Comparison of ENCODE assay signal across 10 cellular contexts in the genomic region with DNA sequence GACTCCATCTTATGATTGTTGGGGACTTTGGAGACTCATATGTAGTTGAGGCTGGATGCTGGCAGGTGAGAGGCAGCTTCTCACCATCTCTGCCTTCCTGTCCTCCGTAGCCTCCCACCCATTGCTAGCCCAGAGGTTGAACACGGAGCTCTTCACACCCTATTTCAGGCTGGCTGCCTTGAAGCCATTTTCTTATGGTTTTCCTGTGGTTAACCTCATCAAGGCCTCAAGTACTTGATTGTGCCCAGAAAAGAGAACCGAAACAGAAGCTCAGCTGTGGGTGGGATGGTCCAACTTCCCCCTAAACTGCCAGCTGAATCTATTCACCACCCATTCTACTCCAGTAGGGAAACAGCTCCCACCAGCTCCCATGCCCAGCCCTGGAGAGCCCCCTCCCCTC.
DNase-seq lines count a peak whose midpoint lies in the region; ATAC-seq and TF ChIP-seq lines count a peak whose summit lies in the region.
"Had no signal": no experiment of that assay in that cellular context is flagged by ENCODE, and none has a peak within 500 bp of the region (broad histone marks: within the 10 kb centered on the region; RNA-seq: fewer than 3 reads in every experiment).

No MANE protein-coding gene starts in this region.

- H3K27me3 Mint-ChIP-seq in H9 (ENCODE audit: low read depth) = peaks cover 5% of the 10 kb centered on the region

- H3K4me2 ChIP-seq in H9 (ENCODE audit: insufficient read depth, insufficient read length, low read length) = no peak overlapping the region

- no peak overlapping the region for H3K4me3 Mint-ChIP-seq in H9

- no peaks in the 10 kb centered on the region for H3K79me1 ChIP-seq in H9 (ENCODE audit: insufficient read depth, low read depth, low read length, poor library complexity, severe bottlenecking)

- H3K4me1 Mint-ChIP-seq in H9 = no peaks in the 10 kb centered on the region

- H2AK5ac ChIP-seq in H9 (ENCODE audit: insufficient read length, low read length) = no peak overlapping the region

- no peak overlapping the region for H3K14ac ChIP-seq in H9 (ENCODE audit: insufficient read depth, low read length)

- no peaks in the 10 kb centered on the region for H4K20me1 ChIP-seq in H9 (ENCODE audit: control insufficient read depth, insufficient read depth, insufficient read length)

- H2AFZ ChIP-seq in H9 (ENCODE audit: low read length) = no peak overlapping the region

- WGBS in H9 (ENCODE audit: extremely low coverage, insufficient read length, low lambda C conversion rate) = no CpG with 5 or more reads among the region's 3 CpGs

- H4K5ac ChIP-seq in H9 (ENCODE audit: insufficient read length, low read depth, low read length) = no peak overlapping the region

- no peak overlapping the region for H3K23ac ChIP-seq in H9 (ENCODE audit: insufficient read length, low read depth, low read length)

- peak overlapping the region in 1 of 3 experiments; percentile 71; a peak in 1 of 7 replicates for H3K27ac Mint-ChIP-seq in H9

- no peaks in the 10 kb centered on the region for H3K9me3 ChIP-seq in H9 (ENCODE audit: control insufficient read depth, low read depth, low read length)

- no peak overlapping the region for H2BK15ac ChIP-seq in H9 (ENCODE audit: low read depth, low read length)

- H3K79me2 ChIP-seq in H9 (ENCODE audit: insufficient read depth, low read length) = no peaks in the 10 kb centered on the region

- no peak overlapping the region for H2BK5ac ChIP-seq in H9 (ENCODE audit: insufficient read length, low read length)

- no peak overlapping the region for H3K27ac ChIP-seq in H9 (ENCODE audit: insufficient read length, low read depth, low read length)
- H3K27ac ChIP-seq: 22Rv1, SK-N-MC had no signal

- no peak overlapping the region for H3K56ac ChIP-seq in H9 (ENCODE audit: insufficient read length, low read depth, low read length)

- no peak overlapping the region for H3K18ac ChIP-seq in H9 (ENCODE audit: insufficient read length, low read depth, low read length)

- no peak overlapping the region for H3K9ac ChIP-seq in H9 (ENCODE audit: extremely low read depth, insufficient read length, low read length)

- H2BK20ac ChIP-seq in H9 (ENCODE audit: low read depth, low read length, poor library complexity, severe bottlenecking) = no peak overlapping the region

- no peaks in the 10 kb centered on the region for H3K36me3 Mint-ChIP-seq in H9 (ENCODE audit: insufficient read depth in 1 of 3, low read depth in 3 of 3)

- DNase-seq in NCI-H2107 treated with DMSO at 0.1 percent for 48 hours (lab: John Stamatoyannopoulos, UW; ENCODE audit: unreplicated experiment) (peak; percentile 35), NCI-H2107 (lab: John Stamatoyannopoulos, UW) (no peak), T-helper 2 cell (peak in 3 of 5 experiments; percentile 19 to 88 (median 79)), myocyte (ENCODE audit: low read depth) (peak; percentile 61), NCI-H2081 (lab: John Stamatoyannopoulos, UW) (no peak), H9 (no peak), DMS79 (lab: John Stamatoyannopoulos, UW) (no peak)

- no peak overlapping the region for H4K8ac ChIP-seq in H9 (replicated peaks; ENCODE audit: insufficient read length, low read depth, low read length)

- H4K91ac ChIP-seq in H9 (ENCODE audit: insufficient read length, low read depth, low read length) = no peak overlapping the region

- H3K4me1 ChIP-seq in H9 (ENCODE audit: insufficient read depth, low read length) = no peaks in the 10 kb centered on the region

- no peaks in the 10 kb centered on the region for H3K27me3 ChIP-seq in H9 (ENCODE audit: insufficient read depth, low read length)

- TF ChIP-seq CTCF in H9 (conservative IDR thresholded peaks at IDR 0.05) = no peak

- no peaks in the 10 kb centered on the region; a peak in 1 of 5 replicates for H3K9me3 Mint-ChIP-seq in H9

- no peak overlapping the region for H3K4ac ChIP-seq in H9 (ENCODE audit: low read depth, low read length)

- H3K23me2 ChIP-seq in H9 (ENCODE audit: insufficient read length, low read depth, low read length, poor library complexity, severe bottlenecking) = no peaks in the 10 kb centered on the region

- ATAC-seq in HG03066 (IDR thresholded peaks at IDR 0.05; ENCODE audit: low read depth, unreplicated experiment) = peak; percentile 98

- H2BK12ac ChIP-seq in H9 (ENCODE audit: insufficient read length, low read depth, low read length) = no peak overlapping the region

- no peak overlapping the region for H3T11ph ChIP-seq in H9 (ENCODE audit: low read length)

- no peak overlapping the region for H2BK120ac ChIP-seq in H9 (ENCODE audit: low read depth, low read length, poor library complexity, severe bottlenecking)

Comparison
In these comparisons a context has a peak if more than half of its experiments do, and no peak if none do; other contexts are left out.
1. DNase-seq: peak in NCI-H2107 treated with DMSO at 0.1 percent for 48 hours (single experiment), T-helper 2 cell (3 of 5) and myocyte (single experiment); none in NCI-H2107 (single experiment), NCI-H2081 (0 of 2), H9 (single experiment) and DMS79 (single experiment).